In genomic region chr3:117628896-117629295, GRCh38 we compare ENCODE assay signal across 9 cellular contexts.
DNase-seq lines count a peak whose midpoint lies in the region; ATAC-seq lines count a peak whose summit lies in the region.
"Had no signal": no experiment of that assay in that cellular context is flagged by ENCODE, and none has a peak within 500 bp of the region (broad histone marks: within the 10 kb centered on the region; RNA-seq: fewer than 3 reads in every experiment).

No MANE protein-coding gene starts in this region.

- intact Hi-C loops in sciatic nerve (cut with DNase I) = no loop called here

- no peak overlapping the region for H3K27ac ChIP-seq in effector memory CD4-positive, alpha-beta T cell (ENCODE audit: insufficient read depth, low read length, poor library complexity, severe bottlenecking)

- no peaks in the 10 kb centered on the region for H3K9me3 ChIP-seq in effector memory CD4-positive, alpha-beta T cell (ENCODE audit: control insufficient read depth, low read length)

- H3K4me3 ChIP-seq in effector memory CD4-positive, alpha-beta T cell (ENCODE audit: insufficient read depth, low read depth, low read length, poor library complexity, severe bottlenecking) = no peak overlapping the region

- H3K4me1 ChIP-seq in effector memory CD4-positive, alpha-beta T cell (ENCODE audit: control insufficient read depth, insufficient read depth, low read length, poor library complexity, severe bottlenecking) = no peaks in the 10 kb centered on the region

- H3K27me3 ChIP-seq in effector memory CD4-positive, alpha-beta T cell (replicated peaks; ENCODE audit: control insufficient read depth, insufficient read depth, low read length, poor library complexity, severe bottlenecking) = no peaks in the 10 kb centered on the region

- DNase-seq in NCI-H2107 (lab: John Stamatoyannopoulos, UW) (peak; percentile 89), dermis blood vessel endothelial cell (peak; percentile 96), sciatic nerve (ENCODE audit: low spot score) (no peak)
- no peak for DNase-seq in activated CD4-positive, CD25-positive, alpha-beta regulatory T cell (lab: John Stamatoyannopoulos, UW)
- no peak for DNase-seq in effector memory CD4-positive, alpha-beta T cell
- DNase-seq: NCI-H226 had no signal

- no peaks in the 10 kb centered on the region for H3K36me3 ChIP-seq in effector memory CD4-positive, alpha-beta T cell (ENCODE audit: control insufficient read depth, insufficient read depth, low read length)

- ATAC-seq in GM18909 (IDR thresholded peaks at IDR 0.05; ENCODE audit: poor library complexity, unreplicated experiment) (peak; percentile 33), sciatic nerve (peak; percentile 97), HG02798 (IDR thresholded peaks at IDR 0.05; ENCODE audit: poor library complexity, unreplicated experiment) (no peak), GM21367 (IDR thresholded peaks at IDR 0.05; ENCODE audit: unreplicated experiment) (no peak)

Comparison
In these comparisons a context has a peak if more than half of its experiments do, and no peak if none do; other contexts are left out.
1. ATAC-seq: peak in GM18909 (single experiment) and sciatic nerve (single experiment); none in HG02798 (single experiment) and GM21367 (single experiment).
2. DNase-seq: peak in NCI-H2107 (single experiment) and dermis blood vessel endothelial cell (single experiment); none in sciatic nerve (single experiment), activated CD4-positive, CD25-positive, alpha-beta regulatory T cell (0 of 4) and effector memory CD4-positive, alpha-beta T cell (0 of 3).